Comparison of ENCODE assay signal across 1 cellular context in the genomic region with DNA sequence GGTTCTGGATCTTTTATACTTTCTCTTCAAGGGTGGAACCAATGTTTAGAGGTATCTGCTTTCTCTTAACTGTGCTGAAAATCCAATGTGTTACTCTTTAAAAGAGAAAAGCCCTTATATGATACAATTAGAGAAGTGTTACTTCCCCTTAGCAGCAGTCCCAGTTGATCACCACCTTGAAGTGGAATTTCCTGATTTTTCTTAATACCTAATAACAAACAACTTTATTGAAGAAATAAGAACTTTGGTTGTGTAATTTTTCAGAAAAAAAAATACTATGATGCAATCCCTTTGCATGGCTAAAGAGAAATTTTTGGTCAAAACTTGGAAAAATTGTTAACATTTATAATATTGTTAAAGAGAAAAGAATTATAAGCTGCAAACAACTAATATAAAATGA.
TF ChIP-seq lines count a peak whose summit lies in the region.

No MANE protein-coding gene starts in this region.

TF ChIP-seq in GM12878, 131 proteins besides CTCF, POLR2A, EP300 and RAD21:
- no peak for TF ChIP-seq PAX8 (IDR thresholded peaks at IDR 0.05)
- TF ChIP-seq, protein P1, sequence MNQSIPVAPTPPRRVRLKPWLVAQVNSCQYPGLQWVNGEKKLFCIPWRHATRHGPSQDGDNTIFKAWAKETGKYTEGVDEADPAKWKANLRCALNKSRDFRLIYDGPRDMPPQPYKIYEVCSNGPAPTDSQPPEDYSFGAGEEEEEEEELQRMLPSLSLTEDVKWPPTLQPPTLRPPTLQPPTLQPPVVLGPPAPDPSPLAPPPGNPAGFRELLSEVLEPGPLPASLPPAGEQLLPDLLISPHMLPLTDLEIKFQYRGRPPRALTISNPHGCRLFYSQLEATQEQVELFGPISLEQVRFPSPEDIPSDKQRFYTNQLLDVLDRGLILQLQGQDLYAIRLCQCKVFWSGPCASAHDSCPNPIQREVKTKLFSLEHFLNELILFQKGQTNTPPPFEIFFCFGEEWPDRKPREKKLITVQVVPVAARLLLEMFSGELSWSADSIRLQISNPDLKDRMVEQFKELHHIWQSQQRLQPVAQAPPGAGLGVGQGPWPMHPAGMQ (IDR thresholded peaks at IDR 0.05; ENCODE audit: borderline replicate concordance) = no peak
- no peak for TF ChIP-seq RELA (IDR thresholded peaks at IDR 0.05; ENCODE audit: borderline replicate concordance, partially characterized antibody)
- TF ChIP-seq SPI1 (IDR thresholded peaks at IDR 0.05; ENCODE audit: borderline replicate concordance, insufficient read depth, low read depth, low read length) = no peak
- no peak for TF ChIP-seq TBL1XR1 (IDR thresholded peaks at IDR 0.05; ENCODE audit: low read depth, low read length)
- TF ChIP-seq FOXM1 (IDR thresholded peaks at IDR 0.05; ENCODE audit: low read depth, low read length) = no peak
- no peak for TF ChIP-seq NFXL1 (IDR thresholded peaks at IDR 0.05; ENCODE audit: borderline replicate concordance)
- no peak for TF ChIP-seq NR2F1 (conservative IDR thresholded peaks at IDR 0.05)
- no peak for TF ChIP-seq HDGF (IDR thresholded peaks at IDR 0.05)
- no peak for TF ChIP-seq MXI1 (IDR thresholded peaks at IDR 0.05; ENCODE audit: low read depth, low read length)
- no peak for TF ChIP-seq RB1 (IDR thresholded peaks at IDR 0.05; ENCODE audit: borderline replicate concordance)
- no peak for TF ChIP-seq MAX (IDR thresholded peaks at IDR 0.05; ENCODE audit: low read depth, low read length)
- TF ChIP-seq NRF1 (conservative IDR thresholded peaks at IDR 0.05; ENCODE audit: low read depth, low read length) = no peak
- TF ChIP-seq HCFC1 (IDR thresholded peaks at IDR 0.05; ENCODE audit: low read length) = no peak
- no peak for TF ChIP-seq RBBP5 (conservative IDR thresholded peaks at IDR 0.05)
- TF ChIP-seq, protein P2, sequence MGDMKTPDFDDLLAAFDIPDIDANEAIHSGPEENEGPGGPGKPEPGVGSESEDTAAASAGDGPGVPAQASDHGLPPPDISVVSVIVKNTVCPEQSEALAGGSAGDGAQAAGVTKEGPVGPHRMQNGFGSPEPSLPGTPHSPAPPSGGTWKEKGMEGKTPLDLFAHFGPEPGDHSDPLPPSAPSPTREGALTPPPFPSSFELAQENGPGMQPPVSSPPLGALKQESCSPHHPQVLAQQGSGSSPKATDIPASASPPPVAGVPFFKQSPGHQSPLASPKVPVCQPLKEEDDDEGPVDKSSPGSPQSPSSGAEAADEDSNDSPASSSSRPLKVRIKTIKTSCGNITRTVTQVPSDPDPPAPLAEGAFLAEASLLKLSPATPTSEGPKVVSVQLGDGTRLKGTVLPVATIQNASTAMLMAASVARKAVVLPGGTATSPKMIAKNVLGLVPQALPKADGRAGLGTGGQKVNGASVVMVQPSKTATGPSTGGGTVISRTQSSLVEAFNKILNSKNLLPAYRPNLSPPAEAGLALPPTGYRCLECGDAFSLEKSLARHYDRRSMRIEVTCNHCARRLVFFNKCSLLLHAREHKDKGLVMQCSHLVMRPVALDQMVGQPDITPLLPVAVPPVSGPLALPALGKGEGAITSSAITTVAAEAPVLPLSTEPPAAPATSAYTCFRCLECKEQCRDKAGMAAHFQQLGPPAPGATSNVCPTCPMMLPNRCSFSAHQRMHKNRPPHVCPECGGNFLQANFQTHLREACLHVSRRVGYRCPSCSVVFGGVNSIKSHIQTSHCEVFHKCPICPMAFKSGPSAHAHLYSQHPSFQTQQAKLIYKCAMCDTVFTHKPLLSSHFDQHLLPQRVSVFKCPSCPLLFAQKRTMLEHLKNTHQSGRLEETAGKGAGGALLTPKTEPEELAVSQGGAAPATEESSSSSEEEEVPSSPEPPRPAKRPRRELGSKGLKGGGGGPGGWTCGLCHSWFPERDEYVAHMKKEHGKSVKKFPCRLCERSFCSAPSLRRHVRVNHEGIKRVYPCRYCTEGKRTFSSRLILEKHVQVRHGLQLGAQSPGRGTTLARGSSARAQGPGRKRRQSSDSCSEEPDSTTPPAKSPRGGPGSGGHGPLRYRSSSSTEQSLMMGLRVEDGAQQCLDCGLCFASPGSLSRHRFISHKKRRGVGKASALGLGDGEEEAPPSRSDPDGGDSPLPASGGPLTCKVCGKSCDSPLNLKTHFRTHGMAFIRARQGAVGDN (IDR thresholded peaks at IDR 0.05) = no peak
- TF ChIP-seq ZBED1 (IDR thresholded peaks at IDR 0.05; ENCODE audit: borderline replicate concordance) = no peak
TF ChIP-seq in GM12878: peak in this region for 0.
